16 cellular contexts compared by ENCODE assay signal in the genomic region with DNA sequence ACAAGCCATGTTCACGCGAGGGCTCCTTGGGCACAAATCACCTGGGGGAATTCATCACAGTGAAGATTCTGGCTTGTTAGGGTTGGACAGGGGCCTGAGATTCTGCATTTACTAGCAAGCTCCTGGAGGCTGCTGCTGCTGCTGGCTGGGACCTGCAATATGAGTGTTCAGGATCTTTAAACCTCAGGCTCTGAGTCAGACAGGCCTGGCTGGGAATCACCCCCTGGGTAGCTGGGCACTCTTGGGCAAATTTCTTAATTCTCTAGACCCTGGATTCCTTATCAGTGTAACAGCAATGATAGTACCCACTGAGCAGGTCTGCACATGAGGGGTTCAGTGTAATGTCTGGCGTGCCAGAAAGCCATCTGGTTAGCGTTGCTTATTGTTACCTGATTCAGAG.
"Had no signal": no experiment of that assay in that cellular context is flagged by ENCODE, and none has a peak within 500 bp of the region (broad histone marks: within the 10 kb centered on the region; RNA-seq: fewer than 3 reads in every experiment).

No MANE protein-coding gene starts in this region.

- DNase-seq: activated CD4-positive, alpha-beta memory T cell treated with anti-CD3 and anti-CD28 coated beads for 36 hours; activated CD4-positive, alpha-beta T cell treated with anti-CD3 and anti-CD28 coated beads for 36 hours; activated naive CD8-positive, alpha-beta T cell treated with anti-CD3 and anti-CD28 coated beads for 36 hours; amygdala; body of pancreas; immature natural killer cell; mesendoderm; natural killer cell; sigmoid colon; stimulated activated naive B cell treated with anti-CD40 and anti-IgM and Interleukin-4, amounts not matched to agents 10 μg/mL and 1 μg/mL and 100 μg/mL, for 72 hours; upper lobe of left lung had no signal

- H2AFZ ChIP-seq: parathyroid adenoma had no signal

- ATAC-seq: activated CD4-positive, alpha-beta T cell treated with anti-CD3 and anti-CD28 coated beads for 36 hours; body of pancreas; esophagus mucosa; natural killer cell; stimulated activated naive B cell treated with anti-CD40 and anti-IgM and Interleukin-4, amounts not matched to agents 10 μg/mL and 1 μg/mL and 100 μg/mL, for 72 hours had no signal

- H3K27ac ChIP-seq: body of pancreas, coronary artery, neutrophil, parathyroid adenoma, sigmoid colon, thoracic aorta, upper lobe of left lung had no signal

- H3K4me1 ChIP-seq: body of pancreas, parathyroid adenoma, upper lobe of left lung had no signal

- H3K9ac ChIP-seq: parathyroid adenoma had no signal

- H3K9me3 ChIP-seq: body of pancreas, neutrophil, sigmoid colon, thoracic aorta, upper lobe of left lung had no signal

- H3K4me3 ChIP-seq: body of pancreas, coronary artery, sigmoid colon, thoracic aorta, upper lobe of left lung had no signal

- H3K27me3 ChIP-seq: body of pancreas, sigmoid colon, upper lobe of left lung had no signal

- H3K36me3 ChIP-seq: neutrophil, sigmoid colon, thoracic aorta, upper lobe of left lung had no signal
